In genomic region chr1:99662581-99663208, GRCh38 we compare ENCODE assay signal across 8 cellular contexts. TPM values are rescaled to one million over a fixed set of nuclear protein-coding genes. Genes with fewer than 3 reads are reported as not detected.
DNase-seq lines count a peak whose midpoint lies in the region; ATAC-seq, FAIRE-seq and TF ChIP-seq lines count a peak whose summit lies in the region.

No MANE protein-coding gene starts in this region.

- peaks cover 3% of the 10 kb centered on the region for H3K4me1 Mint-ChIP-seq in mesothelial cell of epicardium
- peaks cover 12% of the 10 kb centered on the region for H3K4me1 Mint-ChIP-seq in GM23338

- H3K79me2 ChIP-seq in GM23338 (replicated peaks; ENCODE audit: insufficient read depth) = no peaks in the 10 kb centered on the region

- no peak for ATAC-seq in GM23338

- TF ChIP-seq POLR2A in esophagus muscularis mucosa (IDR thresholded peaks at IDR 0.05; ENCODE audit: low read depth) (no peak), transverse colon (IDR thresholded peaks at IDR 0.05) (no peak)

- H4K20me1 ChIP-seq in GM23338 (replicated peaks; ENCODE audit: insufficient read depth) = no peaks in the 10 kb centered on the region

- TF ChIP-seq CTCF in esophagus muscularis mucosa (IDR thresholded peaks at IDR 0.05) = no peak
- TF ChIP-seq CTCF in mesothelial cell of epicardium (IDR thresholded peaks at IDR 0.05; ENCODE audit: unreplicated experiment) = no peak
- TF ChIP-seq CTCF in transverse colon (IDR thresholded peaks at IDR 0.05) = no peak
- no peak for TF ChIP-seq CTCF in GM23338 (conservative IDR thresholded peaks at IDR 0.05; ENCODE audit: low read depth in 2 of 2)

- H3K27ac ChIP-seq in esophagus muscularis mucosa (replicated peaks in 1 of 4) = peak overlapping the region; percentile 55 to 65 (median 57)
- peak overlapping the region in 3 of 4 donors; percentile 32 to 45 (median 34) for H3K27ac ChIP-seq in transverse colon
- H3K27ac ChIP-seq in GM23338 (ENCODE audit: low read depth) = no peak overlapping the region

- H3F3A ChIP-seq in GM23338 (replicated peaks; ENCODE audit: low read depth) = no peaks in the 10 kb centered on the region

- TF ChIP-seq EP300 in esophagus muscularis mucosa (IDR thresholded peaks at IDR 0.05) = no peak
- no peak for TF ChIP-seq EP300 in transverse colon (IDR thresholded peaks at IDR 0.05; ENCODE audit: low read depth)

- no peak overlapping the region for H2AFZ ChIP-seq in GM23338

- H3K9me2 ChIP-seq in GM23338 (ENCODE audit: insufficient read depth) = no peaks in the 10 kb centered on the region

- H3K36me3 Mint-ChIP-seq in mesothelial cell of epicardium = no peaks in the 10 kb centered on the region
- H3K36me3 Mint-ChIP-seq in GM23338 (ENCODE audit: low read depth) = no peaks in the 10 kb centered on the region

- 35% methylated on average over 3 of the region's 3 CpGs for WGBS in esophagus muscularis mucosa
- WGBS in transverse colon (ENCODE audit: low coverage in 1 of 2), 2 donors = 26 to 28% methylated on average over 3 of the region's 3 CpGs

- H3K9me3 Mint-ChIP-seq in mesothelial cell of epicardium (no peaks in the 10 kb centered on the region), GM23338 (no peaks in the 10 kb centered on the region)

- in situ Hi-C loops in transverse colon (cut with MboI; ENCODE audit: low pct_ligation_motif_present in 1 of 4, low pct_unique_long_range_greater_than_20kb in 1 of 4, low sequenced_read_pairs in 3 of 4) = no loop called here

- H3K27me3 ChIP-seq in esophagus muscularis mucosa (no peaks in the 10 kb centered on the region), transverse colon (no peaks in the 10 kb centered on the region), GM23338 (ENCODE audit: insufficient read depth) (no peaks in the 10 kb centered on the region)

- H3K27ac Mint-ChIP-seq in mesothelial cell of epicardium (peak overlapping the region; percentile 2), GM23338 (no peak overlapping the region)

- no peak overlapping the region for H3K4me2 ChIP-seq in GM23338

- intact Hi-C loops in esophagus muscularis mucosa (cut with DNase I) = no loop called here
- intact Hi-C loops in transverse colon (cut with DNase I; ENCODE audit: low total_unique reads) = no loop called here

- H3K4me3 Mint-ChIP-seq in mesothelial cell of epicardium (no peak overlapping the region), GM23338 (no peak overlapping the region)

- FAIRE-seq in GM19239 (lab: Jason Lieb, UNC) = no peak

- DNase-seq in NCI-H69 (lab: John Stamatoyannopoulos, UW) = peak; percentile 13
- peak; percentile 93 for DNase-seq in esophagus muscularis mucosa (ENCODE audit: extremely low spot score)
- DNase-seq in mesothelial cell of epicardium (ENCODE audit: low spot score in 2 of 2, unreplicated experiment in 2 of 2) = no peak
- peak; percentile 25 for DNase-seq in transverse colon
- no peak for DNase-seq in stimulated activated naive CD4-positive, alpha-beta T cell (lab: John Stamatoyannopoulos, UW)
- no peak for DNase-seq in GM23338 (ENCODE audit: low spot score)
- no peak for DNase-seq in GM19239 (ENCODE audit: insufficient read length, low spot score)
- DNase-seq in cortex of kidney (lab: John Stamatoyannopoulos, UW) = no peak

- peaks cover 38 to 68% (median 47%) of the 10 kb centered on the region in 4 donors for H3K4me1 ChIP-seq in esophagus muscularis mucosa
- peaks cover 0 to 6% (median 0%) of the 10 kb centered on the region in 4 donors for H3K4me1 ChIP-seq in transverse colon
- H3K4me1 ChIP-seq in GM23338 (ENCODE audit: insufficient read depth) = peaks cover 10% of the 10 kb centered on the region

- H3K4me3 ChIP-seq in esophagus muscularis mucosa (no peak overlapping the region), transverse colon (no peak overlapping the region), GM23338 (no peak overlapping the region)

- H3K36me3 ChIP-seq in esophagus muscularis mucosa (peaks cover 0 to 32% (median 4%) of the 10 kb centered on the region in 4 donors), transverse colon (no peaks in the 10 kb centered on the region), GM23338 (ENCODE audit: insufficient read depth) (no peaks in the 10 kb centered on the region)

- H3K9me3 ChIP-seq in esophagus muscularis mucosa = no peaks in the 10 kb centered on the region
- no peaks in the 10 kb centered on the region for H3K9me3 ChIP-seq in transverse colon

- no peaks in the 10 kb centered on the region for H3K27me3 Mint-ChIP-seq in mesothelial cell of epicardium (ENCODE audit: low read depth)
- no peaks in the 10 kb centered on the region for H3K27me3 Mint-ChIP-seq in GM23338 (ENCODE audit: insufficient read depth, low read depth, poor library complexity)

TF ChIP-seq in GM23338, 12 proteins besides CTCF, POLR2A, EP300 and RAD21:
- TF ChIP-seq JUNB (IDR thresholded peaks at IDR 0.05; ENCODE audit: unreplicated experiment) = no peak
- no peak for TF ChIP-seq POLR2AphosphoS5 (IDR thresholded peaks at IDR 0.05; ENCODE audit: low read depth)
- no peak for TF ChIP-seq ZNF114 (CRISPR knock-in tag; IDR thresholded peaks at IDR 0.05)
- no peak for TF ChIP-seq NANOG (IDR thresholded peaks at IDR 0.05; ENCODE audit: borderline replicate concordance)
- no peak for TF ChIP-seq EZH2 (IDR thresholded peaks at IDR 0.05; ENCODE audit: low read depth, unreplicated experiment)
- TF ChIP-seq STAT1 (IDR thresholded peaks at IDR 0.05; ENCODE audit: unreplicated experiment) = no peak
- TF ChIP-seq ZNF462 (CRISPR knock-in tag; IDR thresholded peaks at IDR 0.05) = no peak
- no peak for TF ChIP-seq CREB1 (CRISPR knock-in tag; IDR thresholded peaks at IDR 0.05; ENCODE audit: low read depth)

RNA-seq across cellular contexts. Expression of gene PALMD, which starts 16.8 kb away (rescaled TPM):
- total RNA-seq in esophagus muscularis mucosa (10 to 100 TPM; 15.4 to 33.0 (median 27.5) TPM), mesothelial cell of epicardium (0.32 to 0.58 TPM (median 0.49 TPM) in 3 replicates), transverse colon (1 to 10 TPM; 1.9 to 4.4 (median 2.9) TPM)
- not detected in 2 replicates for total RNA-seq in GM23338 (2014; rRNA removed; shearing (Covaris generic))
- polyA plus RNA-seq in GM23338 (2016; fragmentation: Nextera tagmentation; extraction: Ambion mirVana) = not detected in 2 replicates

Comparison
In these comparisons a context has a peak if more than half of its experiments do, and no peak if none do; other contexts are left out.
1. DNase-seq: peak in NCI-H69 (single experiment), esophagus muscularis mucosa (single experiment) and transverse colon (single experiment); none in mesothelial cell of epicardium (0 of 2), stimulated activated naive CD4-positive, alpha-beta T cell (0 of 6), GM23338 (single experiment), GM19239 (single experiment) and cortex of kidney (single experiment).